8 cellular contexts compared by ENCODE assay signal in the genomic region with DNA sequence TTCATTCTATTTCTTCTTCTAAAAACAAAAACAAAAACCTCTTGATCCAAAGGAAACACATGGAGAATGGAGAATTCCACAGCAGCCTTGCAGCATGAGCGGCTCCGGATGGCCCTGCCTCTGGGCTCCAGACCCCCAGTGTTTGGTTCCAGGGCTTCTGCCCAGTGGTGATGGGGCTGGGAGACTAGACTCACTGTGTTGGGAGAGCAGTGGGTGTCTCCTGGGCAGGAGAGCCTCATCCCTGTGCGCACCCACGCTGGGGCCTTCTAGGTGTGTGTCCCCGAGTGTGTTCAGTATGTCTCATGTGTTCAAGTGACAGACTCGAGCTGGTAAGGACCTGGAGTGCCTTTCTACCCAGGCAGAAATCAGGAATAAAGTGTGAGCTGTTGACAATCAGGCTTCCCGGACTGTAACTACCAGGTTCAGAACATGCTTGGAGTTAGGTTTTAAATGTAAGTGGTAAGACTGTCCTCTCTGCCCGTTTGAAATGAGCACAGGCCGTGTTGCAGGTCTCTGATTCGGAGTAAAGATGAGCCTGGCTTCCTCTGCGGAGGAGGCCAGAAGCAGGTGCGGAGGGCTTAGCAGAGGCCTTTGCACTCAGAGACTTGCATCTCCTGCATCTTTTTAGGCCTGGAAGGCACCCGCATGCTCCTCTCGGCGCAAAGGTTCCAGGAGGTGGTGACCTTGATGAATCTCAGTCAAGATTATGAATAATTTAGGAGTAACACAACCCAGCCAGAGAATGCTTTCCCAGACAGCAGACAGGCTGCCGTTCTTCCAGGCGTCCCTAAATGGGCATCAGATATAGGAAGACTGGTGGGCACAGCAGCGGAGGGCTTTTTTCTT.
DNase-seq lines count a peak whose midpoint lies in the region; ATAC-seq, FAIRE-seq and TF ChIP-seq lines count a peak whose summit lies in the region.
"Had no signal": no experiment of that assay in that cellular context is flagged by ENCODE, and none has a peak within 500 bp of the region (broad histone marks: within the 10 kb centered on the region; RNA-seq: fewer than 3 reads in every experiment).

No MANE protein-coding gene starts in this region.

- TF ChIP-seq EP300 in HepG2 (IDR thresholded peaks at IDR 0.05; ENCODE audit: low read depth in 2 of 2, low read length in 2 of 2) (no peak), HepG2 (CRISPR knock-in tag; IDR thresholded peaks at IDR 0.05; ENCODE audit: borderline replicate concordance) (no peak)

- 90% methylated on average over 8 of the region's 18 CpGs; no CpG with 5 or more reads in 1 of the 2 experiments for WGBS in IMR-90 (ENCODE audit: extremely low coverage in 2 of 2, insufficient read length in 1 of 2), 2 experiments
- 56% methylated on average over 18 of the region's 18 CpGs for WGBS in HepG2 (ENCODE audit: low lambda C conversion rate)
- WGBS in mammary epithelial cell (ENCODE audit: low coverage, missing lambda C conversion rate): 87% methylated on average over 18 of the region's 18 CpGs

- H3K4me2 ChIP-seq in IMR-90 (ENCODE audit: low read depth, low read length): no peak overlapping the region
- H3K4me2 ChIP-seq in HepG2 (ENCODE audit: low read depth, low read length): no peak overlapping the region
- H3K4me2 ChIP-seq in mammary epithelial cell (ENCODE audit: insufficient read depth, low read depth, low read length): no peak overlapping the region

- H2AK5ac ChIP-seq in IMR-90 (ENCODE audit: low read depth, low read length): no peak overlapping the region

- H2BK20ac ChIP-seq in IMR-90 (ENCODE audit: low read depth, low read length): no peak overlapping the region

- H3K27me3 ChIP-seq in IMR-90 (ENCODE audit: control insufficient read depth, insufficient read depth, low read length) (0 out of 2 replicates have a peak, but pooled peaks cover 4% of the 10 kb centered on the region), RWPE2 (ENCODE audit: insufficient read depth, poor library complexity, severe bottlenecking) (peaks cover 17% of the 10 kb centered on the region), HepG2 (ENCODE audit: control insufficient read depth in 1 of 2, insufficient read depth in 2 of 2, low read length in 2 of 2) (peaks cover 0 to 16% of the 10 kb centered on the region in 2 experiments; a peak in 1 of 5 replicates), mammary epithelial cell (ENCODE audit: insufficient read depth, low read length) (peaks cover 2% of the 10 kb centered on the region)

- no peak overlapping the region for H3K23ac ChIP-seq in IMR-90 (ENCODE audit: low read depth, low read length)

- no peak overlapping the region for H3K56ac ChIP-seq in IMR-90 (ENCODE audit: extremely low read depth, insufficient read depth, low read length)

- no peak overlapping the region for H3K9ac ChIP-seq in IMR-90 (ENCODE audit: low read depth, low read length)
- no peak overlapping the region for H3K9ac ChIP-seq in HepG2 (ENCODE audit: insufficient read depth, low read depth, low read length)
- no peak overlapping the region for H3K9ac ChIP-seq in mammary epithelial cell (ENCODE audit: insufficient read depth, low read length)

- H3K27ac ChIP-seq in IMR-90 (ENCODE audit: insufficient read depth, low read length): no peak overlapping the region
- no peak overlapping the region for H3K27ac ChIP-seq in RWPE2 (ENCODE audit: poor library complexity, severe bottlenecking)
- H3K27ac ChIP-seq in HepG2 (ENCODE audit: extremely low read length, insufficient read depth, low read length): no peak overlapping the region
- H3K27ac ChIP-seq in mammary epithelial cell (ENCODE audit: insufficient read depth, low read depth, low read length): no peak overlapping the region

- H4K20me1 ChIP-seq in IMR-90 (ENCODE audit: insufficient read depth, low read length): no peaks in the 10 kb centered on the region
- no peaks in the 10 kb centered on the region for H4K20me1 ChIP-seq in HepG2 (ENCODE audit: insufficient read depth, low read length)
- H4K20me1 ChIP-seq in mammary epithelial cell (ENCODE audit: insufficient read depth, low read length): no peaks in the 10 kb centered on the region

- H2AK9ac ChIP-seq in IMR-90 (replicated peaks; ENCODE audit: low read depth, low read length, poor library complexity): no peak overlapping the region

- intact Hi-C loops in IMR-90 (cut with micrococcal nuclease): loop anchor here (1.0 to 5.0 kb wide), 6 partner anchors 51 to 1685 kb away; no protein-coding TSS in a partner anchor
- intact Hi-C loops in HepG2 (cut with micrococcal nuclease; ENCODE audit: unreplicated experiment): loop anchor here (1.0 kb wide), 1 partner anchor 51 kb away; no protein-coding TSS in a partner anchor
- intact Hi-C loops in mammary epithelial cell (cut with micrococcal nuclease): loop anchor here (1.0 to 10.0 kb wide), 5 partner anchors 51 to 1013 kb away; no protein-coding TSS in a partner anchor

- no TSS peak for BruUV-seq in IMR-90 (replicated peaks; lab: Mats Ljungman, UMichigan)
- BruUV-seq in HepG2 (replicated peaks; lab: Mats Ljungman, UMichigan): no TSS peak
- no TSS peak for BruUV-seq in mammary epithelial cell (replicated peaks; lab: Mats Ljungman, UMichigan)

- no peak overlapping the region for H2BK5ac ChIP-seq in IMR-90 (ENCODE audit: low read depth, low read length, poor library complexity, severe bottlenecking)

- H2BK120ac ChIP-seq in IMR-90 (ENCODE audit: low read depth, low read length): peak overlapping the region; percentile 28

- dilution Hi-C loops in IMR-90 (cut with HindIII; ENCODE audit: low sequenced_read_pairs, unreplicated experiment) (no loop called here), mammary epithelial cell (cut with HindIII; ENCODE audit: low sequenced_read_pairs) (loop anchor here (10.0 kb wide), 1 partner anchor 53 kb away; no protein-coding TSS in a partner anchor)

- FAIRE-seq in HepG2 (lab: Jason Lieb, UNC): no peak
- FAIRE-seq in GM12892 (lab: Jason Lieb, UNC): no peak
- FAIRE-seq: D721Med had no signal

- H2AFZ ChIP-seq in IMR-90 (replicated peaks; ENCODE audit: low read length, poor library complexity): peak overlapping the region; percentile 71
- no peak overlapping the region for H2AFZ ChIP-seq in HepG2 (ENCODE audit: low read length)
- H2AFZ ChIP-seq in mammary epithelial cell (ENCODE audit: low read depth, low read length): no peak overlapping the region

- ATAC-seq in IMR-90 (ENCODE audit: low read depth): peak; percentile 25; the same call in 1 of the 2 replicates
- ATAC-seq in RWPE2 (ENCODE audit: low read depth): no peak
- ATAC-seq in HepG2: peak; percentile 45

- H2BK15ac ChIP-seq in IMR-90 (ENCODE audit: low read depth, low read length): no peak overlapping the region

- TF ChIP-seq RAD21 in IMR-90 (IDR thresholded peaks at IDR 0.05; ENCODE audit: low read length) (no peak), HepG2 (CRISPR knock-in tag; IDR thresholded peaks at IDR 0.05) (no peak)

- H3K4ac ChIP-seq in IMR-90 (ENCODE audit: low read depth, low read length): peak overlapping the region; percentile 16; the same call in 1 of the 2 replicates

- in situ Hi-C loops in IMR-90 (cut with MboI; ENCODE audit: low sequenced_read_pairs) (loop anchor here (10.0 to 25.0 kb wide), 3 partner anchors 900 to 1683 kb away; no protein-coding TSS in a partner anchor), HepG2 (cut with HindIII; ENCODE audit: extremely low pct_ligation_motif_present, low pct_unique_long_range_greater_than_20kb) (loop anchor here (5.0 to 10.0 kb wide), 4 partner anchors 910 to 1673 kb away; no protein-coding TSS in a partner anchor), mammary epithelial cell (cut with MboI; ENCODE audit: low sequenced_read_pairs in 2 of 2) (loop anchor here in 1 of 2 donors (25.0 kb wide), 1 partner anchor 150 kb away; no protein-coding TSS in a partner anchor)

- no peak overlapping the region for H3K14ac ChIP-seq in IMR-90 (replicated peaks; ENCODE audit: low read depth, low read length)

- no peak overlapping the region for H3K4me3 ChIP-seq in IMR-90 (ENCODE audit: insufficient read depth, low read depth, low read length)
- H3K4me3 ChIP-seq in RWPE2 (ENCODE audit: severe bottlenecking): no peak overlapping the region
- no peak overlapping the region for H3K4me3 ChIP-seq in HepG2 (replicated peaks in 1 of 3; ENCODE audit: insufficient read depth in 1 of 3, low read depth in 2 of 3, low read length in 3 of 3)
- H3K4me3 ChIP-seq in mammary epithelial cell (replicated peaks in 1 of 3; ENCODE audit: insufficient read depth in 1 of 3, low read depth in 2 of 3, low read length in 3 of 3): no peak overlapping the region

- H3K9me3 ChIP-seq in IMR-90 (ENCODE audit: control insufficient read depth, insufficient read depth, low read length) (no peaks in the 10 kb centered on the region), RWPE2 (ENCODE audit: severe bottlenecking) (no peaks in the 10 kb centered on the region), HepG2 (ENCODE audit: low read length) (no peaks in the 10 kb centered on the region), mammary epithelial cell (replicated peaks; ENCODE audit: insufficient read depth, low read length) (no peaks in the 10 kb centered on the region)

- H3K4me1 ChIP-seq in IMR-90 (ENCODE audit: control insufficient read depth, insufficient read depth, low read length) (no peaks in the 10 kb centered on the region), RWPE2 (ENCODE audit: insufficient read depth, poor library complexity, severe bottlenecking) (no peaks in the 10 kb centered on the region), HepG2 (ENCODE audit: insufficient read depth, low read length) (no peaks in the 10 kb centered on the region), mammary epithelial cell (ENCODE audit: insufficient read depth, low read length) (no peaks in the 10 kb centered on the region)

- H4K8ac ChIP-seq in IMR-90 (ENCODE audit: low read depth in 2 of 2, low read length in 2 of 2): no peak overlapping the region

- no peaks in the 10 kb centered on the region for H3K36me3 ChIP-seq in IMR-90 (ENCODE audit: control insufficient read depth, insufficient read depth, low read length)
- no peaks in the 10 kb centered on the region for H3K36me3 ChIP-seq in RWPE2 (ENCODE audit: low read depth)
- H3K36me3 ChIP-seq in HepG2 (replicated peaks in 1 of 2; ENCODE audit: control insufficient read depth in 1 of 2, insufficient read depth in 2 of 2, low read length in 2 of 2): no peaks in the 10 kb centered on the region
- no peaks in the 10 kb centered on the region for H3K36me3 ChIP-seq in mammary epithelial cell (ENCODE audit: insufficient read depth, low read length)

- H4K91ac ChIP-seq in IMR-90 (ENCODE audit: insufficient read depth, low read depth, low read length): 0 out of 2 replicates have a peak overlapping the region, but pooled peaks have one; percentile 19

- POLR2A ChIA-PET in IMR-90 (lab: Charles Lee; ENCODE audit: unreplicated experiment) (no interaction called here), HepG2 (lab: Yijun Ruan, JAX) (no interaction called here)

- H4K5ac ChIP-seq in IMR-90 (ENCODE audit: low read depth, low read length): no peak overlapping the region

- no peaks in the 10 kb centered on the region for H3K79me1 ChIP-seq in IMR-90 (ENCODE audit: low read depth in 1 of 2, low read length in 2 of 2)

- H3K79me2 ChIP-seq in HepG2 (ENCODE audit: insufficient read depth, low read length) (no peaks in the 10 kb centered on the region), mammary epithelial cell (ENCODE audit: insufficient read depth, low read length) (no peaks in the 10 kb centered on the region)

- H3K9me1 ChIP-seq in IMR-90 (ENCODE audit: insufficient read depth, low read length): no peaks in the 10 kb centered on the region

- DNase-seq in IMR-90 (no peak), RWPE2 (ENCODE audit: low spot score) (peak; percentile 70), HepG2 (ENCODE audit: low spot score) (no peak), retina (peak; percentile 56), GM12892 (ENCODE audit: insufficient read length) (no peak), COLO668 (lab: John Stamatoyannopoulos, UW; ENCODE audit: unreplicated experiment) (no peak), mammary epithelial cell (no peak)

- H3K18ac ChIP-seq in IMR-90 (ENCODE audit: low read depth, low read length): no peak overlapping the region

- TF ChIP-seq CTCF in IMR-90 (conservative IDR thresholded peaks at IDR 0.05; ENCODE audit: low read depth, low read length): no peak
- TF ChIP-seq CTCF in RWPE2 (IDR thresholded peaks at IDR 0.05; ENCODE audit: poor library complexity, severe bottlenecking): no peak
- no peak for TF ChIP-seq CTCF in HepG2 (CRISPR knock-in tag; IDR thresholded peaks at IDR 0.05)
- TF ChIP-seq CTCF in mammary epithelial cell (conservative IDR thresholded peaks at IDR 0.05 in 1 of 2, IDR thresholded peaks at IDR 0.05 in 1 of 2; ENCODE audit: extremely low read depth in 1 of 2, insufficient read depth in 1 of 2, low read depth in 1 of 2, low read length in 2 of 2): no peak

- TF ChIP-seq POLR2A in IMR-90 (IDR thresholded peaks at IDR 0.05; ENCODE audit: low read depth, low read length): no peak
- no peak for TF ChIP-seq POLR2A in HepG2 (IDR thresholded peaks at IDR 0.05; ENCODE audit: insufficient read depth in 1 of 2, low read depth in 2 of 2, low read length in 2 of 2)
- TF ChIP-seq POLR2A in GM12892 (IDR thresholded peaks at IDR 0.05; ENCODE audit: low read depth, low read length): no peak

- CTCF ChIA-PET in IMR-90 (lab: Yijun Ruan, JAX): interaction anchor here (0.5 to 2.8 kb wide), 12 partner anchors 7 to 1017 kb away, joined by 3 to 14 read pairs (median 4); no protein-coding TSS in a partner anchor
- CTCF ChIA-PET in HepG2 (lab: Yijun Ruan, JAX; ENCODE audit: low intra/inter-chr PET ratio, low total read pairs): interaction anchor here (1.4 to 1.9 kb wide), 6 partner anchors 51 to 1684 kb away, joined by 5 to 12 read pairs (median 8); no protein-coding TSS in a partner anchor
- CTCF ChIA-PET in mammary epithelial cell (lab: Charles Lee; ENCODE audit: low non-redundant PET): no interaction called here

Comparison
In these comparisons a context has a peak if more than half of its experiments do, and no peak if none do; other contexts are left out.
1. DNase-seq: peak in RWPE2 (single experiment) and retina (single experiment); none in IMR-90 (single experiment), HepG2 (single experiment), GM12892 (single experiment), COLO668 (single experiment) and mammary epithelial cell (single experiment).